Comparison of ENCODE assay signal across 19 cellular contexts in the genomic region with DNA sequence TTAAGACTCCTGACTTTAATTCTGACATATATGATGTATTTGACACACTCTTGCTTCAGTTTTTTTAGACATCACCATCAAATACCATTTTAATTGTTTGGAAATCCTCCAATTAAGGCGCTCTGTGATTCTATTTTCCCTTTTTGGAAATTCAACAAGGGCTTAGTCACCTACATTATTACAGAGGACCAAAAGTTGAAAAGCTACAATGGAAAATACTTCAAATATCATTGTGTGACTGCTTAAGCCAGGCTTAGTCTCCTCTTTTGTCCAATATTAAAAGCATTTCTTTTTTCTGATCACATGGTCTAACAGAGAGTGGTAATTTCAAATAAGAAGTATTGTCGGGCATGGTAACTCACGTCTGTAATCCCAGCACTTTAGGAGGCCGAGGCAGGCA.
DNase-seq lines count a peak whose midpoint lies in the region; ATAC-seq and TF ChIP-seq lines count a peak whose summit lies in the region.
"Had no signal": no experiment of that assay in that cellular context is flagged by ENCODE, and none has a peak within 500 bp of the region (broad histone marks: within the 10 kb centered on the region; RNA-seq: fewer than 3 reads in every experiment).

No MANE protein-coding gene starts in this region.

- H3K27me3 ChIP-seq in HAP-1 (ENCODE audit: low read depth) (no peaks in the 10 kb centered on the region), iPS-20b (ENCODE audit: insufficient read depth, low read length) (no peaks in the 10 kb centered on the region), aorta (ENCODE audit: control insufficient read depth in 1 of 2, insufficient read depth in 2 of 2, low read length in 1 of 2) (no peaks in the 10 kb centered on the region)

- in situ Hi-C loops in HAP-1 (cut with MboI; ENCODE audit: low sequenced_read_pairs) = no loop called here
- in situ Hi-C loops in GM13976 (cut with MboI; ENCODE audit: low sequenced_read_pairs, unreplicated experiment) = loop anchor here (10.0 kb wide), 1 partner anchor 167 kb away; no protein-coding TSS in a partner anchor

- H3K4me3 ChIP-seq in HAP-1 (no peak overlapping the region), iPS-20b (ENCODE audit: low read length) (no peak overlapping the region), aorta (ENCODE audit: low read length in 2 of 2) (no peak overlapping the region)
- H3K4me3 ChIP-seq: GM12878, SK-N-MC had no signal

- no peak overlapping the region for H3K4me3 Mint-ChIP-seq in progenitor cell of endocrine pancreas (ENCODE audit: low read depth)
- H3K4me3 Mint-ChIP-seq: CD4-positive, CD25-positive, alpha-beta regulatory T cell had no signal

- WGBS in aorta, 2 donors = 59 to 61% methylated on average over 4 of the region's 4 CpGs

- TF ChIP-seq CTCF in progenitor cell of endocrine pancreas (IDR thresholded peaks at IDR 0.05; ENCODE audit: unreplicated experiment) (no peak), GM13976 (IDR thresholded peaks at IDR 0.05; ENCODE audit: borderline replicate concordance, control extremely low read depth, extremely low read depth, insufficient read depth, missing control alignments) (no peak)

- H3K9me3 ChIP-seq in HAP-1 (peaks cover 9% of the 10 kb centered on the region), iPS-20b (ENCODE audit: insufficient read depth, low read depth, low read length) (peaks cover 13% of the 10 kb centered on the region), aorta (ENCODE audit: control insufficient read depth, low read length) (no peaks in the 10 kb centered on the region)

- peaks cover 33% of the 10 kb centered on the region for H3K4me1 ChIP-seq in HAP-1
- peaks cover 9% of the 10 kb centered on the region; the same call in 1 of the 2 replicates for H3K4me1 ChIP-seq in iPS-20b (ENCODE audit: insufficient read depth, low read length)
- H3K4me1 ChIP-seq in aorta (ENCODE audit: control insufficient read depth in 1 of 2, insufficient read depth in 2 of 2, low read length in 2 of 2) = peaks cover 0 to 2% of the 10 kb centered on the region in 2 donors

- no peaks in the 10 kb centered on the region for H3K4me1 Mint-ChIP-seq in progenitor cell of endocrine pancreas (ENCODE audit: low read depth)

- DNase-seq in HAP-1 (ENCODE audit: low spot score in 2 of 2) (peak; percentile 32 to 88), progenitor cell of endocrine pancreas (ENCODE audit: low spot score, unreplicated experiment) (no peak), aorta (no peak), GM13976 (ENCODE audit: low spot score) (no peak)
- DNase-seq: CD4-positive, CD25-positive, alpha-beta regulatory T cell; DMS79; GOT3; Karpas-422; MV-4-11; NCI-H1694 treated with DMSO at 0.1 percent for 48 hours; NCI-H2081 treated with DMSO at 0.1 percent for 48 hours; NCI-H2171 treated with DMSO at 0.1 percent for 48 hours; NCI-H524 treated with DMSO at 0.1 percent for 48 hours; SHP77 had no signal

- peak; percentile 19 for ATAC-seq in aorta (ENCODE audit: low FRiP score)
- no peak for ATAC-seq in GM19023 (IDR thresholded peaks at IDR 0.05; ENCODE audit: unreplicated experiment)
- no peak for ATAC-seq in GM18511 (IDR thresholded peaks at IDR 0.05; ENCODE audit: unreplicated experiment)
- ATAC-seq: GM12878 had no signal

- H3K27me3 Mint-ChIP-seq in progenitor cell of endocrine pancreas = no peaks in the 10 kb centered on the region

- H3K9me3 Mint-ChIP-seq in progenitor cell of endocrine pancreas (ENCODE audit: low read depth) = peaks cover 9% of the 10 kb centered on the region

- H3K36me3 ChIP-seq in HAP-1 (replicated peaks) (no peaks in the 10 kb centered on the region), iPS-20b (ENCODE audit: insufficient read depth, low read depth, low read length) (no peaks in the 10 kb centered on the region), aorta (ENCODE audit: control insufficient read depth in 1 of 2, insufficient read depth in 2 of 2, low read length in 1 of 2) (no peaks in the 10 kb centered on the region)

- H3K27ac Mint-ChIP-seq in progenitor cell of endocrine pancreas = peak overlapping the region; percentile 16
- H3K27ac Mint-ChIP-seq: CD4-positive, CD25-positive, alpha-beta regulatory T cell had no signal

- intact Hi-C loops in aorta (cut with DNase I) = loop anchor here in 1 of 2 donors (10.0 kb wide), 1 partner anchor 157 kb away; the partner anchor contains the start of gene CEMIP2

- no peaks in the 10 kb centered on the region for H3K36me3 Mint-ChIP-seq in progenitor cell of endocrine pancreas (ENCODE audit: insufficient read depth)
- H3K36me3 Mint-ChIP-seq: CD4-positive, CD25-positive, alpha-beta regulatory T cell had no signal

- peak overlapping the region; percentile 16; the same call in 1 of the 2 replicates for H3K9ac ChIP-seq in iPS-20b (ENCODE audit: low read depth, low read length)

- no peak overlapping the region for H3K27ac ChIP-seq in iPS-20b (ENCODE audit: low read length)
- H3K27ac ChIP-seq in aorta (ENCODE audit: low read depth in 1 of 2, low read length in 2 of 2) = no peak overlapping the region
- H3K27ac ChIP-seq: SK-N-MC had no signal

Comparison
In these comparisons a context has a peak if more than half of its experiments do, and no peak if none do; other contexts are left out.
1. DNase-seq: peak in HAP-1 (2 of 2); none in progenitor cell of endocrine pancreas (single experiment), aorta (0 of 2) and GM13976 (single experiment).